8 cellular contexts compared by ENCODE assay signal in the genomic region with DNA sequence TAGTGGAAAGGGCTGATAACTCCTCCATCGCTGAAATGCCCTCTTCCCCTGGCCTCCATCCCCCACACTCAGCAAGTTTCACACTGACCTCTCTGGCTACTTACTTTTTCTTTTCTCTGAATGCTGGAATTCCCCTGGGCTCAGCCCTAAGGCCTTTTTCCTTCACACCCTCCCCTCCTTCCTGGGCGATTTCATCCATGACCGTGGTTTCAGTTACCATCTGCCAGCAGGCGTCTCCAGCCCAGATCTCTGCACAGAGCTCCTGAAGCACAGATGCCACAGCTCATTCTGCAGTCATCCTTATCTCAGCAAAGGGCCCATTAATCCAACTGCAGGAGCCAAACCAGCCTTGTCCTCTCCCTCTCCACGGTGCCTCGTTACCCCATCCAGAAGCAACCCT.
DNase-seq lines count a peak whose midpoint lies in the region; ATAC-seq, FAIRE-seq and TF ChIP-seq lines count a peak whose summit lies in the region.

No MANE protein-coding gene starts in this region.

- 55% methylated on average over 6 of the region's 6 CpGs for WGBS in A549 (ENCODE audit: missing lambda C conversion rate)
- 14% methylated on average over 6 of the region's 6 CpGs for WGBS in smooth muscle cell (ENCODE audit: low lambda C conversion rate)
- WGBS in small intestine, 3 donors = 47 to 51% (median 47%) methylated on average over 6 of the region's 6 CpGs

- no peak overlapping the region for H3K4me3 ChIP-seq in A549
- no peak overlapping the region for H3K4me3 ChIP-seq in RWPE2 (ENCODE audit: severe bottlenecking)
- H3K4me3 ChIP-seq in foreskin fibroblast (ENCODE audit: low read depth in 1 of 2, low read length in 2 of 2) = no peak overlapping the region
- H3K4me3 ChIP-seq in smooth muscle cell = no peak overlapping the region
- no peak overlapping the region for H3K4me3 ChIP-seq in small intestine (ENCODE audit: low read depth in 1 of 2, low read length in 2 of 2)

- no peak for TF ChIP-seq RAD21 in A549 (conservative IDR thresholded peaks at IDR 0.05 in 1 of 2, IDR thresholded peaks at IDR 0.05 in 1 of 2)

- TF ChIP-seq CTCF in A549 (IDR thresholded peaks at IDR 0.05) (no peak), RWPE2 (IDR thresholded peaks at IDR 0.05; ENCODE audit: poor library complexity, severe bottlenecking) (no peak), foreskin fibroblast (IDR thresholded peaks at IDR 0.05; ENCODE audit: low read depth, low read length) (peak; percentile 51), smooth muscle cell (IDR thresholded peaks at IDR 0.05; ENCODE audit: borderline replicate concordance, insufficient read depth, poor library complexity, severe bottlenecking) (no peak)

- no peaks in the 10 kb centered on the region for H3F3A ChIP-seq in smooth muscle cell (ENCODE audit: low read depth)

- H3K27ac ChIP-seq in A549 = no peak overlapping the region
- H3K27ac ChIP-seq in RWPE2 (ENCODE audit: poor library complexity, severe bottlenecking) = no peak overlapping the region
- H3K27ac ChIP-seq in smooth muscle cell (ENCODE audit: low read depth) = peak overlapping the region; percentile 20
- peak overlapping the region in 1 of 2 donors; percentile 51 for H3K27ac ChIP-seq in small intestine (ENCODE audit: low read depth in 1 of 2, low read length in 1 of 2)

- ATAC-seq in A549 = peak; percentile 70 to 83; a peak in 3 of 6 replicates
- ATAC-seq in RWPE2 (ENCODE audit: low read depth) = 0 out of 3 replicates have a peak, but pooled peaks have one; percentile 10

- H3K9me3 ChIP-seq in A549 (no peaks in the 10 kb centered on the region), RWPE2 (ENCODE audit: severe bottlenecking) (no peaks in the 10 kb centered on the region), smooth muscle cell (replicated peaks; ENCODE audit: low read depth) (no peaks in the 10 kb centered on the region), small intestine (ENCODE audit: control insufficient read depth, low read depth) (no peaks in the 10 kb centered on the region)

- no peaks in the 10 kb centered on the region for H3K79me2 ChIP-seq in smooth muscle cell (ENCODE audit: low read depth)

- TF ChIP-seq EP300 in A549 (IDR thresholded peaks at IDR 0.05) = no peak

- CTCF ChIA-PET in A549 (lab: Yijun Ruan, JAX) = interaction anchor here (2.3 kb wide), 1 partner anchor 117 kb away, joined by 9 read pairs; no protein-coding TSS in a partner anchor

- H3K9ac ChIP-seq in smooth muscle cell (ENCODE audit: low read depth) = no peak overlapping the region

- no peaks in the 10 kb centered on the region for H3K36me3 ChIP-seq in RWPE2 (ENCODE audit: low read depth)
- H3K36me3 ChIP-seq in smooth muscle cell (ENCODE audit: low read depth) = no peaks in the 10 kb centered on the region
- H3K36me3 ChIP-seq in small intestine (ENCODE audit: control insufficient read depth in 2 of 2, insufficient read depth in 2 of 2, low read length in 2 of 2) = no peaks in the 10 kb centered on the region

- POLR2A ChIA-PET in A549 (lab: Yijun Ruan, JAX) = no interaction called here

- TF ChIP-seq POLR2A in A549 (IDR thresholded peaks at IDR 0.05; ENCODE audit: low read length) = no peak

- H2AFZ ChIP-seq in smooth muscle cell (ENCODE audit: low read depth) = no peak overlapping the region

- H3K4me2 ChIP-seq in A549 (peak overlapping the region; percentile 33; the same call in 2 of the 3 replicates), smooth muscle cell (peak overlapping the region; percentile 40)

- FAIRE-seq in A549 (lab: Jason Lieb, UNC) (no peak), GM18507 (lab: Jason Lieb, UNC) (peak; percentile 88), small intestine (lab: Jason Lieb, UNC) (no peak)

- peaks cover 10% of the 10 kb centered on the region for H4K20me1 ChIP-seq in smooth muscle cell (ENCODE audit: low read depth)

- H3K4me1 ChIP-seq in A549 = peaks cover 11% of the 10 kb centered on the region; the same call in 1 of the 3 replicates
- no peaks in the 10 kb centered on the region for H3K4me1 ChIP-seq in RWPE2 (ENCODE audit: insufficient read depth, poor library complexity, severe bottlenecking)
- H3K4me1 ChIP-seq in smooth muscle cell (ENCODE audit: low read depth) = peaks cover 6% of the 10 kb centered on the region
- no peaks in the 10 kb centered on the region for H3K4me1 ChIP-seq in small intestine (ENCODE audit: control insufficient read depth in 2 of 2, insufficient read depth in 1 of 2, low read depth in 1 of 2, low read length in 1 of 2)

- H3K27me3 ChIP-seq in RWPE2 (ENCODE audit: insufficient read depth, poor library complexity, severe bottlenecking) = no peaks in the 10 kb centered on the region
- no peaks in the 10 kb centered on the region for H3K27me3 ChIP-seq in smooth muscle cell (ENCODE audit: low read depth)
- H3K27me3 ChIP-seq in small intestine (ENCODE audit: control insufficient read depth in 2 of 2, insufficient read depth in 2 of 2, low read length in 2 of 2) = no peaks in the 10 kb centered on the region

- DNase-seq in A549 (ENCODE audit: low read depth in 1 of 2, low spot score in 1 of 2) = peak; percentile 9 to 19
- DNase-seq in GM18507 (ENCODE audit: extremely low spot score, insufficient read length, low read depth) = no peak
- DNase-seq in RWPE2 (ENCODE audit: low spot score) = no peak
- peak; percentile 80 to 92 for DNase-seq in foreskin fibroblast
- peak; percentile 16 for DNase-seq in smooth muscle cell (lab: John Stamatoyannopoulos, UW; ENCODE audit: unreplicated experiment)
- DNase-seq in HuH-7.5 (ENCODE audit: low spot score) = no peak
- DNase-seq in NCI-H1417 (lab: John Stamatoyannopoulos, UW) = no peak
- DNase-seq in small intestine = no peak

TF ChIP-seq in A549, 52 proteins besides CTCF, POLR2A, EP300 and RAD21:
- TF ChIP-seq ZFP36 (IDR thresholded peaks at IDR 0.05; ENCODE audit: borderline replicate concordance, partially characterized antibody) (no peak), HEYL (CRISPR knock-in tag; IDR thresholded peaks at IDR 0.05) (no peak), ESRRA (IDR thresholded peaks at IDR 0.05; ENCODE audit: borderline replicate concordance, low read length) (no peak), HDAC2 (IDR thresholded peaks at IDR 0.05) (no peak), SMC3 (IDR thresholded peaks at IDR 0.05) (no peak), CEBPB (IDR thresholded peaks at IDR 0.05) (no peak), ZSCAN20 (CRISPR knock-in tag; IDR thresholded peaks at IDR 0.05) (no peak), EHMT2 (IDR thresholded peaks at IDR 0.05; ENCODE audit: low read depth) (no peak), HOXA7 (CRISPR knock-in tag; IDR thresholded peaks at IDR 0.05) (no peak), POLR2AphosphoS2 (conservative IDR thresholded peaks at IDR 0.05; ENCODE audit: low read length) (no peak)
- TF ChIP-seq, protein P1, sequence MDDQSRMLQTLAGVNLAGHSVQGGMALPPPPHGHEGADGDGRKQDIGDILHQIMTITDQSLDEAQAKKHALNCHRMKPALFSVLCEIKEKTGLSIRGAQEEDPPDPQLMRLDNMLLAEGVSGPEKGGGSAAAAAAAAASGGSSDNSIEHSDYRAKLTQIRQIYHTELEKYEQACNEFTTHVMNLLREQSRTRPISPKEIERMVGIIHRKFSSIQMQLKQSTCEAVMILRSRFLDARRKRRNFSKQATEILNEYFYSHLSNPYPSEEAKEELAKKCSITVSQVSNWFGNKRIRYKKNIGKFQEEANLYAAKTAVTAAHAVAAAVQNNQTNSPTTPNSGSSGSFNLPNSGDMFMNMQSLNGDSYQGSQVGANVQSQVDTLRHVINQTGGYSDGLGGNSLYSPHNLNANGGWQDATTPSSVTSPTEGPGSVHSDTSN (IDR thresholded peaks at IDR 0.05) = no peak
- TF ChIP-seq, protein P2, sequence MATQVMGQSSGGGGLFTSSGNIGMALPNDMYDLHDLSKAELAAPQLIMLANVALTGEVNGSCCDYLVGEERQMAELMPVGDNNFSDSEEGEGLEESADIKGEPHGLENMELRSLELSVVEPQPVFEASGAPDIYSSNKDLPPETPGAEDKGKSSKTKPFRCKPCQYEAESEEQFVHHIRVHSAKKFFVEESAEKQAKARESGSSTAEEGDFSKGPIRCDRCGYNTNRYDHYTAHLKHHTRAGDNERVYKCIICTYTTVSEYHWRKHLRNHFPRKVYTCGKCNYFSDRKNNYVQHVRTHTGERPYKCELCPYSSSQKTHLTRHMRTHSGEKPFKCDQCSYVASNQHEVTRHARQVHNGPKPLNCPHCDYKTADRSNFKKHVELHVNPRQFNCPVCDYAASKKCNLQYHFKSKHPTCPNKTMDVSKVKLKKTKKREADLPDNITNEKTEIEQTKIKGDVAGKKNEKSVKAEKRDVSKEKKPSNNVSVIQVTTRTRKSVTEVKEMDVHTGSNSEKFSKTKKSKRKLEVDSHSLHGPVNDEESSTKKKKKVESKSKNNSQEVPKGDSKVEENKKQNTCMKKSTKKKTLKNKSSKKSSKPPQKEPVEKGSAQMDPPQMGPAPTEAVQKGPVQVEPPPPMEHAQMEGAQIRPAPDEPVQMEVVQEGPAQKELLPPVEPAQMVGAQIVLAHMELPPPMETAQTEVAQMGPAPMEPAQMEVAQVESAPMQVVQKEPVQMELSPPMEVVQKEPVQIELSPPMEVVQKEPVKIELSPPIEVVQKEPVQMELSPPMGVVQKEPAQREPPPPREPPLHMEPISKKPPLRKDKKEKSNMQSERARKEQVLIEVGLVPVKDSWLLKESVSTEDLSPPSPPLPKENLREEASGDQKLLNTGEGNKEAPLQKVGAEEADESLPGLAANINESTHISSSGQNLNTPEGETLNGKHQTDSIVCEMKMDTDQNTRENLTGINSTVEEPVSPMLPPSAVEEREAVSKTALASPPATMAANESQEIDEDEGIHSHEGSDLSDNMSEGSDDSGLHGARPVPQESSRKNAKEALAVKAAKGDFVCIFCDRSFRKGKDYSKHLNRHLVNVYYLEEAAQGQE (IDR thresholded peaks at IDR 0.05) = no peak
- TF ChIP-seq, protein P3, sequence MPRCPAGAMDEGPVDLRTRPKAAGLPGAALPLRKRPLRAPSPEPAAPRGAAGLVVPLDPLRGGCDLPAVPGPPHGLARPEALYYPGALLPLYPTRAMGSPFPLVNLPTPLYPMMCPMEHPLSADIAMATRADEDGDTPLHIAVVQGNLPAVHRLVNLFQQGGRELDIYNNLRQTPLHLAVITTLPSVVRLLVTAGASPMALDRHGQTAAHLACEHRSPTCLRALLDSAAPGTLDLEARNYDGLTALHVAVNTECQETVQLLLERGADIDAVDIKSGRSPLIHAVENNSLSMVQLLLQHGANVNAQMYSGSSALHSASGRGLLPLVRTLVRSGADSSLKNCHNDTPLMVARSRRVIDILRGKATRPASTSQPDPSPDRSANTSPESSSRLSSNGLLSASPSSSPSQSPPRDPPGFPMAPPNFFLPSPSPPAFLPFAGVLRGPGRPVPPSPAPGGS (IDR thresholded peaks at IDR 0.05) = no peak

Comparison
In these comparisons a context has a peak if more than half of its experiments do, and no peak if none do; other contexts are left out.
1. DNase-seq: peak in A549 (2 of 2), foreskin fibroblast (2 of 2) and smooth muscle cell (single experiment); none in GM18507 (single experiment), RWPE2 (single experiment), HuH-7.5 (single experiment), NCI-H1417 (0 of 3) and small intestine (single experiment).